8 cellular contexts compared by ENCODE assay signal in genomic region chr1:155245163-155245524, GRCh38. TPM values are rescaled to one million over a fixed set of nuclear protein-coding genes. Genes with fewer than 3 reads are reported as not detected.
DNase-seq lines count a peak whose midpoint lies in the region; ATAC-seq and TF ChIP-seq lines count a peak whose summit lies in the region.

No MANE protein-coding gene starts in this region.

- no peaks in the 10 kb centered on the region for H3K27me3 ChIP-seq in SK-N-SH (ENCODE audit: insufficient read depth)
- peaks cover 0 to 3% (median 0%) of the 10 kb centered on the region in 5 donors for H3K27me3 ChIP-seq in subcutaneous abdominal adipose tissue (ENCODE audit: control insufficient read depth in 5 of 5, insufficient read depth in 4 of 5, low read length in 5 of 5)

- no peaks in the 10 kb centered on the region for H3K9me3 ChIP-seq in SK-N-SH
- H3K9me3 ChIP-seq in subcutaneous abdominal adipose tissue (ENCODE audit: control insufficient read depth in 5 of 5, low read length in 5 of 5): no peaks in the 10 kb centered on the region

- peak overlapping the region; percentile 49 to 65 for H3K4me3 ChIP-seq in SK-N-SH (ENCODE audit: low read depth in 2 of 2, low read length in 1 of 2)
- H3K4me3 ChIP-seq in subcutaneous abdominal adipose tissue (ENCODE audit: low read depth in 1 of 5, low read length in 5 of 5): peak overlapping the region; percentile 77 to 90 (median 80)

- peak overlapping the region; percentile 60 for H3K9ac ChIP-seq in SK-N-SH
- H3K9ac ChIP-seq in subcutaneous abdominal adipose tissue (ENCODE audit: low read length in 5 of 5): peak overlapping the region in 4 of 5 donors; percentile 10 to 78 (median 58)

- H3K9me2 ChIP-seq in SK-N-SH: no peaks in the 10 kb centered on the region

- no peak for ATAC-seq in SK-N-SH treated with all-trans-retinoic acid at 6 μM for 48 hours
- no peak for ATAC-seq in activated naive CD4-positive, alpha-beta T cell treated with anti-CD3 and anti-CD28 coated beads, Interleukin-2, amount 50 U/mL, for 72 hours
- ATAC-seq in HG02623 (IDR thresholded peaks at IDR 0.05; ENCODE audit: unreplicated experiment): no peak

- peaks cover 0 to 23% of the 10 kb centered on the region in 2 experiments; a peak in 3 of 4 replicates for H3K4me1 ChIP-seq in SK-N-SH (ENCODE audit: control insufficient read depth in 1 of 2, insufficient read depth in 2 of 2, low read depth in 1 of 2, low read length in 1 of 2)
- peaks cover 4 to 42% (median 27%) of the 10 kb centered on the region in 5 donors for H3K4me1 ChIP-seq in subcutaneous abdominal adipose tissue (ENCODE audit: control insufficient read depth in 5 of 5, insufficient read depth in 5 of 5, low read length in 5 of 5)

- TF ChIP-seq EP300 in SK-N-SH (IDR thresholded peaks at IDR 0.05; ENCODE audit: borderline replicate concordance in 1 of 2, low read depth in 1 of 2, low read length in 1 of 2): no peak

- peak overlapping the region; percentile 83 to 86 for H3K27ac Mint-ChIP-seq in activated naive CD4-positive, alpha-beta T cell treated with anti-CD3 and anti-CD28 coated beads, Interleukin-2, amount 50 U/mL, for 72 hours

- peak overlapping the region; percentile 84 for H2AFZ ChIP-seq in SK-N-SH (ENCODE audit: low read depth)

- H4K20me1 ChIP-seq in SK-N-SH (ENCODE audit: insufficient read depth): no peaks in the 10 kb centered on the region

- H3K36me3 ChIP-seq in SK-N-SH (replicated peaks in 1 of 2; ENCODE audit: control insufficient read depth in 1 of 2, insufficient read depth in 2 of 2, low read length in 1 of 2) (peaks cover 9 to 21% of the 10 kb centered on the region in 2 experiments), subcutaneous abdominal adipose tissue (ENCODE audit: control insufficient read depth in 5 of 5, insufficient read depth in 5 of 5, low read length in 5 of 5) (peaks cover 0 to 16% (median 7%) of the 10 kb centered on the region in 5 donors)

- DNase-seq in SK-N-SH (no peak), iris pigment epithelial cell (ENCODE audit: low read depth) (peak; percentile 68), NCI-H524 (lab: John Stamatoyannopoulos, UW) (no peak)
- no peak for DNase-seq in activated naive CD4-positive, alpha-beta T cell treated with anti-CD3 and anti-CD28 coated beads, Interleukin-2, amount 50 U/mL, for 72 hours (ENCODE audit: low spot score in 2 of 2)
- DNase-seq in stimulated activated CD4-positive, alpha-beta T cell treated with anti-CD3 and anti-CD28 coated beads, Interleukin-1b, Interleukin-23, amount 100 ng/mL, for 48 hours: no peak

- peaks cover 26% of the 10 kb centered on the region for H3F3A ChIP-seq in SK-N-SH (replicated peaks; ENCODE audit: insufficient read depth)

- H3K36me3 Mint-ChIP-seq in activated naive CD4-positive, alpha-beta T cell treated with anti-CD3 and anti-CD28 coated beads, Interleukin-2, amount 50 U/mL, for 72 hours: peaks cover 15 to 16% of the 10 kb centered on the region in 2 donors

- TF ChIP-seq CTCF in SK-N-SH (IDR thresholded peaks at IDR 0.05): no peak

- CTCF ChIA-PET in SK-N-SH (lab: Yijun Ruan, JAX): interaction anchor here (0.8 to 13.3 kb wide), 8 partner anchors 10 to 80 kb away, joined by 3 to 184 read pairs (median 3); partner anchors contain the start of genes ENTREP3 and RUSC1

- no peak for TF ChIP-seq RAD21 in SK-N-SH (IDR thresholded peaks at IDR 0.05; ENCODE audit: low read length)

- POLR2A ChIA-PET in SK-N-SH (lab: Yijun Ruan, JAX): interaction anchor here (0.6 to 2.4 kb wide), 6 partner anchors 17 to 154 kb away, joined by 3 to 6 read pairs (median 4); partner anchors contain the start of genes CLK2 and SCAMP3

- H3K27ac ChIP-seq in SK-N-SH (ENCODE audit: low read depth in 2 of 2, low read length in 1 of 2) (peak overlapping the region; percentile 75 to 92), subcutaneous abdominal adipose tissue (ENCODE audit: low read depth, low read length) (peak overlapping the region; percentile 56)

- H3K9me3 Mint-ChIP-seq in activated naive CD4-positive, alpha-beta T cell treated with anti-CD3 and anti-CD28 coated beads, Interleukin-2, amount 50 U/mL, for 72 hours: peaks cover 0 to 6% of the 10 kb centered on the region in 2 donors

- peak overlapping the region; percentile 87 for H3K4me2 ChIP-seq in SK-N-SH

- WGBS in SK-N-SH (ENCODE audit: low lambda C conversion rate): 75% methylated on average over 8 of the region's 8 CpGs

- peaks cover 24% of the 10 kb centered on the region for H3K79me2 ChIP-seq in SK-N-SH (ENCODE audit: insufficient read depth)

TF ChIP-seq in SK-N-SH, 30 proteins besides CTCF, POLR2A, EP300 and RAD21:
- TF ChIP-seq MXI1 (IDR thresholded peaks at IDR 0.05; ENCODE audit: low read depth, low read length) (0 out of 2 replicates have a peak, but pooled peaks have one; percentile 17), RXRA (IDR thresholded peaks at IDR 0.05; ENCODE audit: borderline replicate concordance, low read depth) (no peak)
TF ChIP-seq in SK-N-SH: peak in this region for 1.

TF ChIP-seq in SK-N-SH treated with all-trans-retinoic acid at 6 μM for 48 hours, 23 proteins besides CTCF, POLR2A, EP300 and RAD21:
- no peak for TF ChIP-seq ZNF70 (CRISPR knock-in tag; IDR thresholded peaks at IDR 0.05)
- no peak for TF ChIP-seq CSRNP3 (CRISPR knock-in tag; IDR thresholded peaks at IDR 0.05)
- TF ChIP-seq ZNF565 (CRISPR knock-in tag; conservative IDR thresholded peaks at IDR 0.05; ENCODE audit: low read depth): no peak

RNA-seq across cellular contexts. Expression of gene ENTREP3, which starts 10.1 kb away (rescaled TPM):
- polyA plus RNA-seq in SK-N-SH (2012; rRNA removed): 20.0 and 30.6 TPM in 2 replicates
- polyA plus RNA-seq in SK-N-SH (2012; cell fraction: cytosol; rRNA removed): 17.9 and 26.4 TPM in 2 replicates
- 42.8 and 45.5 TPM in 2 replicates for polyA plus RNA-seq in SK-N-SH (2012; cell fraction: nucleus; rRNA removed)
- total RNA-seq in activated naive CD4-positive, alpha-beta T cell treated with anti-CD3 and anti-CD28 coated beads, Interleukin-2, amount 50 U/mL, for 72 hours: 10 to 100 TPM; 14.3 to 45.8 TPM

RNA-seq across cellular contexts. Expression of gene SCAMP3, which starts 17.0 kb away (rescaled TPM):
- 193 and 225 TPM in 2 replicates for polyA plus RNA-seq in SK-N-SH (2012; rRNA removed)
- polyA plus RNA-seq in SK-N-SH (2012; cell fraction: cytosol; rRNA removed): 115 and 149 TPM in 2 replicates
- 125 and 162 TPM in 2 replicates for polyA plus RNA-seq in SK-N-SH (2012; cell fraction: nucleus; rRNA removed)
- 100 to 1,000 TPM in 1 of 2 donors, 10 to 100 TPM in 1; 98.9 to 107 TPM for total RNA-seq in activated naive CD4-positive, alpha-beta T cell treated with anti-CD3 and anti-CD28 coated beads, Interleukin-2, amount 50 U/mL, for 72 hours

RNA-seq across cellular contexts. Expression of gene CLK2, which starts 28.2 kb away (rescaled TPM):
- 76.7 and 81.8 TPM in 2 replicates for polyA plus RNA-seq in SK-N-SH (2012; rRNA removed)
- 25.3 and 28.9 TPM in 2 replicates for polyA plus RNA-seq in SK-N-SH (2012; cell fraction: cytosol; rRNA removed)
- 484 and 490 TPM in 2 replicates for polyA plus RNA-seq in SK-N-SH (2012; cell fraction: nucleus; rRNA removed)
- 100 to 1,000 TPM in 1 of 2 donors, 10 to 100 TPM in 1; 90.7 to 106 TPM for total RNA-seq in activated naive CD4-positive, alpha-beta T cell treated with anti-CD3 and anti-CD28 coated beads, Interleukin-2, amount 50 U/mL, for 72 hours

RNA-seq across cellular contexts. Expression of gene HCN3, which starts 32.1 kb away (rescaled TPM):
- polyA plus RNA-seq in SK-N-SH (2012; rRNA removed): 9.7 and 10.1 TPM in 2 replicates
- polyA plus RNA-seq in SK-N-SH (2012; cell fraction: cytosol; rRNA removed): 2.2 and 3.7 TPM in 2 replicates
- polyA plus RNA-seq in SK-N-SH (2012; cell fraction: nucleus; rRNA removed): 59.4 and 62.3 TPM in 2 replicates
- total RNA-seq in activated naive CD4-positive, alpha-beta T cell treated with anti-CD3 and anti-CD28 coated beads, Interleukin-2, amount 50 U/mL, for 72 hours: 1 to 10 TPM; 3.9 to 4.8 TPM

RNA-seq across cellular contexts. Expression of gene MTX1, which starts 36.6 kb away (rescaled TPM):
- 79.1 TPM in 2 replicates for polyA plus RNA-seq in SK-N-SH (2012; rRNA removed)
- 38.5 and 57.4 TPM in 2 replicates for polyA plus RNA-seq in SK-N-SH (2012; cell fraction: cytosol; rRNA removed)
- 75.0 and 79.6 TPM in 2 replicates for polyA plus RNA-seq in SK-N-SH (2012; cell fraction: nucleus; rRNA removed)
- 10 to 100 TPM; 46.6 to 57.2 TPM for total RNA-seq in activated naive CD4-positive, alpha-beta T cell treated with anti-CD3 and anti-CD28 coated beads, Interleukin-2, amount 50 U/mL, for 72 hours
